ENCODE assay signal across 1 cellular context in the genomic region with DNA sequence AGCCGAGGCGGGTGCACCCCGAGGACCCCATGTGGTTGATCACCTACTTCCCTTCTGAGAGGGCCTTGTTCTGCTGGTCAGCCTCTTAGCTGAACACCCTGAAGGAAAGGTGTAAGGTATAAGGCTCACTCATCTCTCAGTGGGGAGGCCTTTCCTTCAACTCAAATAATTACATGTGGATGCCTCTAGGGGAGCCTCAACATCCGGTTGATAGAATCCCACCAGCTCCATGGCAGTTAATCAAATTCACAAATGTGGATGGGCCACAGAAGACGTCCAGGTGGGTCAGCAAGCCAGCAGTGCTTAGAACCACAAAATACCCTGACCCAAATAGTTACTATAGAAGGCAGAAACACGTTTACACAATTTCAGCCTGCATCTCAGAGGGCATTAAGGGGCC.
TF ChIP-seq lines count a peak whose summit lies in the region.

No MANE protein-coding gene starts in this region.

TF ChIP-seq in HepG2, 621 proteins besides CTCF, POLR2A, EP300 and RAD21:
- no peak for TF ChIP-seq GABPA (IDR thresholded peaks at IDR 0.05; ENCODE audit: low read depth, low read length)
- peak; percentile 43; the same call in 1 of the 2 replicates for TF ChIP-seq GABPA (CRISPR knock-in tag; IDR thresholded peaks at IDR 0.05; ENCODE audit: low read depth)
- TF ChIP-seq, protein P1, sequence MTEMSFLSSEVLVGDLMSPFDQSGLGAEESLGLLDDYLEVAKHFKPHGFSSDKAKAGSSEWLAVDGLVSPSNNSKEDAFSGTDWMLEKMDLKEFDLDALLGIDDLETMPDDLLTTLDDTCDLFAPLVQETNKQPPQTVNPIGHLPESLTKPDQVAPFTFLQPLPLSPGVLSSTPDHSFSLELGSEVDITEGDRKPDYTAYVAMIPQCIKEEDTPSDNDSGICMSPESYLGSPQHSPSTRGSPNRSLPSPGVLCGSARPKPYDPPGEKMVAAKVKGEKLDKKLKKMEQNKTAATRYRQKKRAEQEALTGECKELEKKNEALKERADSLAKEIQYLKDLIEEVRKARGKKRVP (CRISPR knock-in tag; IDR thresholded peaks at IDR 0.05): no peak
